1 cellular context compared by ENCODE assay signal in genomic region chr4:90030202-90030601, GRCh38.
TF ChIP-seq lines count a peak whose summit lies in the region.

No MANE protein-coding gene starts in this region.

TF ChIP-seq in GM23338, 12 proteins besides CTCF, POLR2A, EP300 and RAD21 (continued from another document):
- TF ChIP-seq REST (IDR thresholded peaks at IDR 0.05; ENCODE audit: unreplicated experiment), result no peak
- no peak for TF ChIP-seq JUNB (IDR thresholded peaks at IDR 0.05; ENCODE audit: unreplicated experiment)
- TF ChIP-seq ZNF114 (CRISPR knock-in tag; IDR thresholded peaks at IDR 0.05), result no peak
- no peak for TF ChIP-seq ZNF331 (CRISPR knock-in tag; IDR thresholded peaks at IDR 0.05; ENCODE audit: low read depth)
- TF ChIP-seq EZH2phosphoT487 (IDR thresholded peaks at IDR 0.05; ENCODE audit: unreplicated experiment), result no peak
